Comparison of ENCODE assay signal across 11 cellular contexts in genomic region chr10:114519306-114519669, GRCh38.
DNase-seq lines count a peak whose midpoint lies in the region; ATAC-seq, FAIRE-seq and TF ChIP-seq lines count a peak whose summit lies in the region.
"Had no signal": no experiment of that assay in that cellular context is flagged by ENCODE, and none has a peak within 500 bp of the region (broad histone marks: within the 10 kb centered on the region; RNA-seq: fewer than 3 reads in every experiment).

No MANE protein-coding gene starts in this region.

- H3K9me3 ChIP-seq in keratinocyte (ENCODE audit: control insufficient read depth, low read depth, low read length) = no peaks in the 10 kb centered on the region

- no peaks in the 10 kb centered on the region for H3K27me3 ChIP-seq in keratinocyte (ENCODE audit: control insufficient read depth, extremely low read depth, insufficient read depth, low read length)

- H3K27me3 Mint-ChIP-seq in T-helper 1 cell treated with Interleukin-12 subunit alpha and Interleukin-12 subunit beta and Interleukin-4 antibody, amounts not matched to agents 30 μg/mL and 1 μg/mL, for 36 hours (ENCODE audit: low read depth) = peaks cover 3% of the 10 kb centered on the region
- H3K27me3 Mint-ChIP-seq in activated naive CD8-positive, alpha-beta T cell = no peaks in the 10 kb centered on the region
- no peaks in the 10 kb centered on the region for H3K27me3 Mint-ChIP-seq in stimulated activated naive CD8-positive, alpha-beta T cell treated with anti-CD3 and anti-CD28 coated beads, Interleukin-15, amount 100 ng/mL, for 72 hours

- H3K4me3 ChIP-seq in keratinocyte (ENCODE audit: control insufficient read depth in 2 of 3, extremely low read depth in 1 of 3, insufficient read depth in 2 of 3, low read depth in 1 of 3, low read length in 3 of 3) = peak overlapping the region in 1 of 3 experiments; percentile 15

- H3K9me3 Mint-ChIP-seq in T-helper 1 cell treated with Interleukin-12 subunit alpha and Interleukin-12 subunit beta and Interleukin-4 antibody, amounts not matched to agents 30 μg/mL and 1 μg/mL, for 36 hours = no peaks in the 10 kb centered on the region
- no peaks in the 10 kb centered on the region for H3K9me3 Mint-ChIP-seq in activated naive CD8-positive, alpha-beta T cell (ENCODE audit: low read depth)
- H3K9me3 Mint-ChIP-seq in stimulated activated naive CD8-positive, alpha-beta T cell treated with anti-CD3 and anti-CD28 coated beads, Interleukin-15, amount 100 ng/mL, for 72 hours = no peaks in the 10 kb centered on the region
- H3K9me3 Mint-ChIP-seq: dendritic cell treated with granulocyte-macrophage colony-stimulating factor and Interleukin-4, amounts not matched to agents 40 ng/mL and 50 ng/mL, for 4 days; H9 had no signal

- H3K9ac ChIP-seq in keratinocyte (ENCODE audit: control insufficient read depth, extremely low read depth, insufficient read depth, low read length) = peak overlapping the region; percentile 62

- no peak for TF ChIP-seq CTCF in keratinocyte (optimal IDR thresholded peaks at IDR 0.05 in 1 of 3, IDR thresholded peaks at IDR 0.05 in 1 of 3, conservative IDR thresholded peaks at IDR 0.05 in 1 of 3; ENCODE audit: extremely low read depth in 1 of 3, insufficient read depth in 2 of 3, low read length in 3 of 3)

- no peak for DNase-seq in T-helper 1 cell
- no peak for DNase-seq in keratinocyte (ENCODE audit: low read depth, low spot score)
- no peak for DNase-seq in stimulated activated naive CD8-positive, alpha-beta T cell treated with anti-CD3 and anti-CD28 coated beads, Interleukin-15, amount 100 ng/mL, for 72 hours
- no peak for DNase-seq in NK-92 treated with Interleukin-12 subunit alpha and Interleukin-12 subunit beta, amount 100 ng/mL, for 24 hours (lab: John Stamatoyannopoulos, UW)
- no peak for DNase-seq in middle frontal gyrus (ENCODE audit: extremely low spot score, low spot score)
- DNase-seq: H9 had no signal

- H3K27ac Mint-ChIP-seq in T-helper 1 cell treated with Interleukin-12 subunit alpha and Interleukin-12 subunit beta and Interleukin-4 antibody, amounts not matched to agents 30 μg/mL and 1 μg/mL, for 36 hours = peak overlapping the region; percentile 50
- H3K27ac Mint-ChIP-seq in activated naive CD8-positive, alpha-beta T cell = peak overlapping the region; percentile 95
- peak overlapping the region; percentile 83 to 92 for H3K27ac Mint-ChIP-seq in stimulated activated naive CD8-positive, alpha-beta T cell treated with anti-CD3 and anti-CD28 coated beads, Interleukin-15, amount 100 ng/mL, for 72 hours
- H3K27ac Mint-ChIP-seq: dendritic cell treated with granulocyte-macrophage colony-stimulating factor and Interleukin-4, amounts not matched to agents 40 ng/mL and 50 ng/mL, for 4 days had no signal

- H2AFZ ChIP-seq in keratinocyte (ENCODE audit: control insufficient read depth, low read length) = peak overlapping the region; percentile 73

- no peak for ATAC-seq in stimulated activated naive CD8-positive, alpha-beta T cell treated with anti-CD3 and anti-CD28 coated beads, Interleukin-15, amount 100 ng/mL, for 72 hours
- ATAC-seq in GM21526 (IDR thresholded peaks at IDR 0.05; ENCODE audit: low FRiP score, unreplicated experiment) = no peak
- ATAC-seq: left lobe of liver had no signal

- no peaks in the 10 kb centered on the region for H4K20me1 ChIP-seq in keratinocyte (ENCODE audit: control insufficient read depth, extremely low read depth, insufficient read depth, low read length)

- H3K79me2 ChIP-seq in keratinocyte (ENCODE audit: control insufficient read depth, insufficient read depth, low read length) = peaks cover 29% of the 10 kb centered on the region

- H3K36me3 Mint-ChIP-seq in T-helper 1 cell treated with Interleukin-12 subunit alpha and Interleukin-12 subunit beta and Interleukin-4 antibody, amounts not matched to agents 30 μg/mL and 1 μg/mL, for 36 hours (ENCODE audit: low read depth) = peaks cover 32% of the 10 kb centered on the region
- peaks cover 3% of the 10 kb centered on the region for H3K36me3 Mint-ChIP-seq in activated naive CD8-positive, alpha-beta T cell

- H3K4me3 Mint-ChIP-seq in T-helper 1 cell treated with Interleukin-12 subunit alpha and Interleukin-12 subunit beta and Interleukin-4 antibody, amounts not matched to agents 30 μg/mL and 1 μg/mL, for 36 hours = no peak overlapping the region
- H3K4me3 Mint-ChIP-seq in activated naive CD8-positive, alpha-beta T cell = peak overlapping the region; percentile 81
- peak overlapping the region; percentile 46 to 77 for H3K4me3 Mint-ChIP-seq in stimulated activated naive CD8-positive, alpha-beta T cell treated with anti-CD3 and anti-CD28 coated beads, Interleukin-15, amount 100 ng/mL, for 72 hours
- H3K4me3 Mint-ChIP-seq: dendritic cell treated with granulocyte-macrophage colony-stimulating factor and Interleukin-4, amounts not matched to agents 40 ng/mL and 50 ng/mL, for 4 days; H9 had no signal

- dilution Hi-C loops in keratinocyte (cut with MboI; ENCODE audit: extremely low pct_ligation_motif_present, low sequenced_read_pairs) = no loop called here

- H3K36me3 ChIP-seq in keratinocyte (ENCODE audit: control insufficient read depth in 2 of 2, extremely low read depth in 1 of 2, insufficient read depth in 2 of 2, low read length in 2 of 2) = peaks cover 0 to 1% of the 10 kb centered on the region in 2 experiments

- H3K4me1 ChIP-seq in keratinocyte (ENCODE audit: control insufficient read depth, extremely low read depth, insufficient read depth, low read length) = peaks cover 23% of the 10 kb centered on the region

- H3K4me1 Mint-ChIP-seq in T-helper 1 cell treated with Interleukin-12 subunit alpha and Interleukin-12 subunit beta and Interleukin-4 antibody, amounts not matched to agents 30 μg/mL and 1 μg/mL, for 36 hours (ENCODE audit: low read depth) = peaks cover 80% of the 10 kb centered on the region
- peaks cover 95% of the 10 kb centered on the region for H3K4me1 Mint-ChIP-seq in activated naive CD8-positive, alpha-beta T cell (ENCODE audit: low read depth)
- peaks cover 100% of the 10 kb centered on the region for H3K4me1 Mint-ChIP-seq in stimulated activated naive CD8-positive, alpha-beta T cell treated with anti-CD3 and anti-CD28 coated beads, Interleukin-15, amount 100 ng/mL, for 72 hours

- FAIRE-seq in keratinocyte (lab: Jason Lieb, UNC) = peak; percentile 80

- H3K27ac ChIP-seq in keratinocyte (ENCODE audit: control insufficient read depth, insufficient read depth, low read length) = peak overlapping the region; percentile 96

- peak overlapping the region; percentile 77 for H3K4me2 ChIP-seq in keratinocyte (ENCODE audit: control insufficient read depth, extremely low read depth, insufficient read depth, low read depth, low read length)

- no peaks in the 10 kb centered on the region for H3K9me1 ChIP-seq in keratinocyte (ENCODE audit: control insufficient read depth, extremely low read depth, insufficient read depth, low read length)
